In genomic region chr3:169668957-169669681, GRCh38 we compare ENCODE assay signal across 8 cellular contexts. TPM values are rescaled to one million over a fixed set of nuclear protein-coding genes. Genes with fewer than 3 reads are reported as not detected.
DNase-seq lines count a peak whose midpoint lies in the region; ATAC-seq and TF ChIP-seq lines count a peak whose summit lies in the region.

No MANE protein-coding gene starts in this region.

- peak overlapping the region; percentile 77 for H3K4me3 Mint-ChIP-seq in T-helper 17 cell
- peak overlapping the region; percentile 8 to 58 for H3K4me3 Mint-ChIP-seq in effector memory CD8-positive, alpha-beta T cell

- H3K9ac ChIP-seq in stomach smooth muscle (ENCODE audit: low read length in 2 of 2), result peak overlapping the region; percentile 17 to 80

- H3K36me3 Mint-ChIP-seq in T-helper 17 cell (ENCODE audit: low read depth), result peaks cover 9% of the 10 kb centered on the region
- no peaks in the 10 kb centered on the region for H3K36me3 Mint-ChIP-seq in effector memory CD8-positive, alpha-beta T cell (ENCODE audit: insufficient read depth)

- ATAC-seq in HG02840 (IDR thresholded peaks at IDR 0.05; ENCODE audit: low FRiP score, unreplicated experiment) (peak; percentile 79), T-helper 17 cell (peak; percentile 69)
- peak; percentile 56 for ATAC-seq in effector memory CD8-positive, alpha-beta T cell (replicated peaks)

- H3K4me1 ChIP-seq in ACC112 (ENCODE audit: control insufficient read depth, insufficient read depth, low read length, unreplicated experiment) (no peaks in the 10 kb centered on the region), stomach smooth muscle (ENCODE audit: control insufficient read depth, insufficient read depth, low read length) (peaks cover 21% of the 10 kb centered on the region)

- H3K4me3 ChIP-seq in ACC112 (ENCODE audit: low read depth, low read length), result peak overlapping the region; percentile 77
- H3K4me3 ChIP-seq in stomach smooth muscle (ENCODE audit: low read length in 2 of 2), result peak overlapping the region; percentile 72 to 78

- no peak overlapping the region for H3K27ac ChIP-seq in ACC112 (ENCODE audit: low read depth, low read length)
- peak overlapping the region; percentile 82 for H3K27ac ChIP-seq in stomach smooth muscle (ENCODE audit: low read length)

- no peaks in the 10 kb centered on the region for H3K36me3 ChIP-seq in ACC112 (ENCODE audit: insufficient read depth, low read length)
- H3K36me3 ChIP-seq in stomach smooth muscle (ENCODE audit: control insufficient read depth in 2 of 2, insufficient read depth in 2 of 2, low read length in 2 of 2), result no peaks in the 10 kb centered on the region

- H3K9me3 ChIP-seq in T-helper 17 cell (ENCODE audit: control insufficient read depth, low read length, poor library complexity, severe bottlenecking) (peaks cover 3% of the 10 kb centered on the region), stomach smooth muscle (ENCODE audit: control insufficient read depth in 2 of 2, low read length in 2 of 2) (peaks cover 6 to 9% of the 10 kb centered on the region in 2 donors)

- H3K79me2 ChIP-seq in ACC112 (ENCODE audit: control insufficient read depth, insufficient read depth, low read length, unreplicated experiment), result no peaks in the 10 kb centered on the region

- TF ChIP-seq CTCF in GM13976 (IDR thresholded peaks at IDR 0.05; ENCODE audit: borderline replicate concordance, control extremely low read depth, extremely low read depth, insufficient read depth, missing control alignments), result peak; percentile 82

- H3K27ac Mint-ChIP-seq in T-helper 17 cell, result no peak overlapping the region
- no peak overlapping the region for H3K27ac Mint-ChIP-seq in effector memory CD8-positive, alpha-beta T cell

- H3K4me1 Mint-ChIP-seq in T-helper 17 cell, result peaks cover 10% of the 10 kb centered on the region
- H3K4me1 Mint-ChIP-seq in effector memory CD8-positive, alpha-beta T cell (ENCODE audit: low read depth in 2 of 2), result peaks cover 4 to 16% of the 10 kb centered on the region in 2 donors

- H3K27me3 ChIP-seq in ACC112 (ENCODE audit: insufficient read depth, low read length) (peaks cover 96% of the 10 kb centered on the region), stomach smooth muscle (ENCODE audit: control insufficient read depth in 1 of 2, insufficient read depth in 2 of 2, low read length in 2 of 2) (peaks cover 8 to 69% of the 10 kb centered on the region in 2 donors)

- peaks cover 85% of the 10 kb centered on the region for H3K27me3 Mint-ChIP-seq in T-helper 17 cell
- H3K27me3 Mint-ChIP-seq in effector memory CD8-positive, alpha-beta T cell, result peaks cover 86 to 87% of the 10 kb centered on the region in 2 donors

- peak overlapping the region; percentile 28 for H2AFZ ChIP-seq in ACC112 (ENCODE audit: low read length, unreplicated experiment)

- DNase-seq in GM13976 (ENCODE audit: low spot score), result peak; percentile 84
- DNase-seq in NCI-H1092 (lab: John Stamatoyannopoulos, UW), result peak; percentile 55
- DNase-seq in T-helper 17 cell, result no peak
- no peak for DNase-seq in effector memory CD8-positive, alpha-beta T cell
- peak; percentile 68 for DNase-seq in medulla oblongata (ENCODE audit: extremely low spot score)

- in situ Hi-C loops in GM13976 (cut with MboI; ENCODE audit: low sequenced_read_pairs, unreplicated experiment), result loop anchor here (25.0 kb wide), 1 partner anchor 532 kb away; no protein-coding TSS in a partner anchor

- H3K9me3 Mint-ChIP-seq in effector memory CD8-positive, alpha-beta T cell, result peaks cover 0 to 2% of the 10 kb centered on the region in 2 donors

RNA-seq across cellular contexts. Expression of gene MECOM, which starts 5.6 kb away (rescaled TPM):
- total RNA-seq in T-helper 17 cell, result 1 to 10 TPM in 1 of 2 donors, under 1 TPM in 1; 0.70 to 1.2 TPM

Comparison
In these comparisons a context has a peak if more than half of its experiments do, and no peak if none do; other contexts are left out.
1. DNase-seq: peak in GM13976 (single experiment), NCI-H1092 (single experiment) and medulla oblongata (single experiment); none in T-helper 17 cell (0 of 3) and effector memory CD8-positive, alpha-beta T cell (0 of 3).
2. Peak in every context shown above with its lines, with median percentiles within 50 percentile points of each other: ATAC-seq.